36 cellular contexts compared by ENCODE assay signal in genomic region chr4:15370296-15370695, GRCh38. TPM values are rescaled to one million over a fixed set of nuclear protein-coding genes. Genes with fewer than 3 reads are reported as not detected.
"Had no signal": no experiment of that assay in that cellular context is flagged by ENCODE, and none has a peak within 500 bp of the region (broad histone marks: within the 10 kb centered on the region; RNA-seq: fewer than 3 reads in every experiment).

No MANE protein-coding gene starts in this region.

- H3K4me3 ChIP-seq: adrenal gland, body of pancreas, colonic mucosa, esophagus squamous epithelium, heart left ventricle had no signal

- H3K27ac Mint-ChIP-seq: activated B cell treated with CpG ODN at 0.5 μM for 24 hours; activated CD4-positive, alpha-beta memory T cell treated with anti-CD3 and anti-CD28 coated beads for 36 hours; activated CD8-positive, alpha-beta memory T cell treated with anti-CD3 and anti-CD28 coated beads, Interleukin-2, amount 10 ng/mL, durations not matched to agents 7 days and 5 days; activated CD8-positive, alpha-beta T cell treated with anti-CD3 and anti-CD28 coated beads, Interleukin-2, amount 10 ng/mL, durations not matched to agents 7 days and 5 days; activated naive CD4-positive, alpha-beta T cell treated with anti-CD3 and anti-CD28 coated beads for 36 hours; activated naive CD4-positive, alpha-beta T cell treated with anti-CD3 and anti-CD28 coated beads, Interleukin-2, amount 50 U/mL, for 24 hours; activated naive CD8-positive, alpha-beta T cell treated with anti-CD3 and anti-CD28 coated beads for 36 hours; activated naive CD8-positive, alpha-beta T cell treated with anti-CD3 and anti-CD28 coated beads, Interleukin-2, amount 50 U/mL, for 24 hours; activated T-helper 1 cell treated with anti-CD3 and anti-CD28 coated beads, Interleukin-12 subunit alpha, Interleukin-12 subunit beta, Interleukin-2, Interleukin-4 antibody, amounts not matched to agents 30 ng/mL and 10 ng/mL and 1 ng/mL, durations not matched to agents 14 hours and 24 hours and 36 hours; activated T-helper 2 cell treated with anti-CD3 and anti-CD28 coated beads, Interferon-gamma antibody, Interleukin-2, Interleukin-4, amounts not matched to agents 10 μg/mL and 5 μg/mL and 100 μg/mL, durations not matched to agents 14 hours and 24 hours and 36 hours; T-helper 17 cell; T-helper 2 cell treated with Interferon-gamma antibody and Interleukin-4, amounts not matched to agents 5 μg/mL and 100 μg/mL, for 36 hours had no signal

- H3K27me3 Mint-ChIP-seq: activated CD4-positive, alpha-beta memory T cell treated with anti-CD3 and anti-CD28 coated beads for 36 hours; activated naive CD4-positive, alpha-beta T cell treated with anti-CD3 and anti-CD28 coated beads, Interleukin-2, amount 50 U/mL, for 24 hours; activated naive CD8-positive, alpha-beta T cell treated with anti-CD3 and anti-CD28 coated beads for 36 hours; activated naive CD8-positive, alpha-beta T cell treated with anti-CD3 and anti-CD28 coated beads, Interleukin-2, amount 50 U/mL, for 24 hours had no signal

- H3K4me3 Mint-ChIP-seq: activated B cell treated with CpG ODN at 0.5 μM for 24 hours; activated CD4-positive, alpha-beta memory T cell treated with anti-CD3 and anti-CD28 coated beads for 36 hours; activated CD8-positive, alpha-beta memory T cell treated with anti-CD3 and anti-CD28 coated beads, Interleukin-2, amount 10 ng/mL, durations not matched to agents 7 days and 5 days; activated CD8-positive, alpha-beta T cell treated with anti-CD3 and anti-CD28 coated beads, Interleukin-2, amount 10 ng/mL, durations not matched to agents 7 days and 5 days; activated naive CD4-positive, alpha-beta T cell treated with anti-CD3 and anti-CD28 coated beads for 36 hours; activated naive CD4-positive, alpha-beta T cell treated with anti-CD3 and anti-CD28 coated beads, Interleukin-2, amount 50 U/mL, for 24 hours; activated naive CD8-positive, alpha-beta T cell treated with anti-CD3 and anti-CD28 coated beads for 36 hours; activated naive CD8-positive, alpha-beta T cell treated with anti-CD3 and anti-CD28 coated beads, Interleukin-2, amount 50 U/mL, for 24 hours; activated T-helper 1 cell treated with anti-CD3 and anti-CD28 coated beads, Interleukin-12 subunit alpha, Interleukin-12 subunit beta, Interleukin-2, Interleukin-4 antibody, amounts not matched to agents 30 ng/mL and 10 ng/mL and 1 ng/mL, durations not matched to agents 14 hours and 24 hours and 36 hours; T-helper 17 cell; T-helper 2 cell treated with Interferon-gamma antibody and Interleukin-4, amounts not matched to agents 5 μg/mL and 100 μg/mL, for 36 hours had no signal

- DNase-seq: activated B cell treated with CpG ODN at 0.5 μM for 24 hours; activated CD4-positive, alpha-beta memory T cell treated with anti-CD3 and anti-CD28 coated beads for 36 hours; activated CD4-positive, alpha-beta T cell treated with anti-CD3 and anti-CD28 coated beads for 48 hours; activated CD4-positive, alpha-beta T cell treated with anti-CD3 and anti-CD28 coated beads, Interleukin-2, amount 50 U/mL, for 1 hour; activated CD8-positive, alpha-beta memory T cell treated with anti-CD3 and anti-CD28 coated beads, Interleukin-2, amount 10 ng/mL, durations not matched to agents 7 days and 5 days; activated CD8-positive, alpha-beta memory T cell treated with anti-CD3 and anti-CD28 coated beads, Interleukin-2, amount 50 U/mL, for 4 hours; activated CD8-positive, alpha-beta T cell treated with anti-CD3 and anti-CD28 coated beads, Interleukin-2, amount 10 ng/mL, durations not matched to agents 7 days and 5 days; activated effector memory CD4-positive, alpha-beta T cell treated with anti-CD3 and anti-CD28 coated beads, Interleukin-2, amount 50 U/mL, for 16 hours; activated naive CD4-positive, alpha-beta T cell treated with anti-CD3 and anti-CD28 coated beads for 36 hours; activated naive CD8-positive, alpha-beta T cell treated with anti-CD3 and anti-CD28 coated beads for 36 hours; activated naive CD8-positive, alpha-beta T cell treated with anti-CD3 and anti-CD28 coated beads, Interleukin-2, amount 50 U/mL, for 24 hours; activated T-cell treated with anti-CD3 and anti-CD28 coated beads, Interleukin-2, amount 50 U/mL, for 1 hour; activated T-cell treated with anti-CD3 and anti-CD28 coated beads, Interleukin-2, amount 50 U/mL, for 48 hours; adrenal gland; amygdala; aorta; body of pancreas; caudate nucleus; cerebellar nuclear complex; colonic mucosa; effector CD8-positive, alpha-beta T cell; esophagus squamous epithelium; glutamatergic neuron; heart left ventricle; T-helper 1 cell; T-helper 17 cell; T1000 had no signal

- H3K9me3 ChIP-seq: adrenal gland, body of pancreas, colonic mucosa, esophagus squamous epithelium, heart left ventricle had no signal

- H3K27ac ChIP-seq: adrenal gland, body of pancreas, colonic mucosa, epithelial cell of prostate, VCaP had no signal

- H3K36me3 Mint-ChIP-seq: activated CD4-positive, alpha-beta memory T cell treated with anti-CD3 and anti-CD28 coated beads for 36 hours; activated CD8-positive, alpha-beta memory T cell treated with anti-CD3 and anti-CD28 coated beads, Interleukin-2, amount 10 ng/mL, durations not matched to agents 7 days and 5 days had no signal

- H3K9me3 Mint-ChIP-seq: activated naive CD4-positive, alpha-beta T cell treated with anti-CD3 and anti-CD28 coated beads for 36 hours; activated naive CD4-positive, alpha-beta T cell treated with anti-CD3 and anti-CD28 coated beads, Interleukin-2, amount 50 U/mL, for 24 hours; activated T-helper 1 cell treated with anti-CD3 and anti-CD28 coated beads, Interleukin-12 subunit alpha, Interleukin-12 subunit beta, Interleukin-2, Interleukin-4 antibody, amounts not matched to agents 30 ng/mL and 10 ng/mL and 1 ng/mL, durations not matched to agents 14 hours and 24 hours and 36 hours; activated T-helper 2 cell treated with anti-CD3 and anti-CD28 coated beads, Interferon-gamma antibody, Interleukin-2, Interleukin-4, amounts not matched to agents 10 μg/mL and 5 μg/mL and 100 μg/mL, durations not matched to agents 14 hours and 24 hours and 36 hours; T-helper 2 cell treated with Interferon-gamma antibody and Interleukin-4, amounts not matched to agents 5 μg/mL and 100 μg/mL, for 36 hours had no signal

- H3K36me3 ChIP-seq: adrenal gland, colonic mucosa, esophagus squamous epithelium, heart left ventricle had no signal

- H3K27me3 ChIP-seq: adrenal gland, body of pancreas, colonic mucosa, esophagus squamous epithelium, heart left ventricle had no signal

- ATAC-seq: activated CD4-positive, CD25-positive, alpha-beta regulatory T cell treated with anti-CD3 and anti-CD28 coated beads, Interleukin-2, amount 50 U/mL, for 24 hours; activated CD8-positive, alpha-beta memory T cell treated with anti-CD3 and anti-CD28 coated beads, Interleukin-2, amount 10 ng/mL, durations not matched to agents 7 days and 5 days; activated CD8-positive, alpha-beta T cell treated with anti-CD3 and anti-CD28 coated beads, Interleukin-2, amount 10 ng/mL, durations not matched to agents 7 days and 5 days; activated naive CD8-positive, alpha-beta T cell treated with anti-CD3 and anti-CD28 coated beads, Interleukin-2, amount 50 U/mL, for 24 hours; body of pancreas; heart left ventricle; T-helper 17 cell had no signal

- H3K4me1 ChIP-seq: body of pancreas, colonic mucosa had no signal

RNA-seq across cellular contexts. Expression of gene C1QTNF7, which starts 57.5 kb away (rescaled TPM):
- total RNA-seq: activated B cell treated with CpG ODN at 0.5 μM for 24 hours; activated CD4-positive, alpha-beta memory T cell treated with anti-CD3 and anti-CD28 coated beads for 36 hours; activated CD8-positive, alpha-beta memory T cell treated with anti-CD3 and anti-CD28 coated beads, Interleukin-2, amount 10 ng/mL, durations not matched to agents 7 days and 5 days; activated CD8-positive, alpha-beta T cell treated with anti-CD3 and anti-CD28 coated beads, Interleukin-2, amount 10 ng/mL, durations not matched to agents 7 days and 5 days; activated naive CD4-positive, alpha-beta T cell treated with anti-CD3 and anti-CD28 coated beads for 36 hours; activated naive CD8-positive, alpha-beta T cell treated with anti-CD3 and anti-CD28 coated beads for 36 hours; activated T-helper 1 cell treated with anti-CD3 and anti-CD28 coated beads, Interleukin-12 subunit alpha, Interleukin-12 subunit beta, Interleukin-2, Interleukin-4 antibody, amounts not matched to agents 30 ng/mL and 10 ng/mL and 1 ng/mL, durations not matched to agents 14 hours and 24 hours and 36 hours; activated T-helper 2 cell treated with anti-CD3 and anti-CD28 coated beads, Interferon-gamma antibody, Interleukin-2, Interleukin-4, amounts not matched to agents 10 μg/mL and 5 μg/mL and 100 μg/mL, durations not matched to agents 14 hours and 24 hours and 36 hours; dermis microvascular lymphatic vessel endothelial cell; endothelial cell of umbilical vein; T-helper 17 cell had no signal
- polyA plus RNA-seq: endothelial cell of umbilical vein had no signal
